Comparison of ENCODE assay signal across 21 cellular contexts in genomic region chr7:134902058-134902457, GRCh38.
DNase-seq lines count a peak whose midpoint lies in the region; ATAC-seq, FAIRE-seq and TF ChIP-seq lines count a peak whose summit lies in the region.
"Had no signal": no experiment of that assay in that cellular context is flagged by ENCODE, and none has a peak within 500 bp of the region (broad histone marks: within the 10 kb centered on the region; RNA-seq: fewer than 3 reads in every experiment).

No MANE protein-coding gene starts in this region.

- H3K9me3 ChIP-seq in HepG2 (ENCODE audit: low read length), result no peaks in the 10 kb centered on the region
- no peaks in the 10 kb centered on the region for H3K9me3 ChIP-seq in thoracic aorta
- H3K9me3 ChIP-seq: SK-N-SH had no signal

- peak; percentile 12 for DNase-seq in GM12865 (ENCODE audit: low read depth)
- no peak for DNase-seq in chondrocyte (ENCODE audit: low spot score)
- DNase-seq in HepG2 (ENCODE audit: low spot score), result no peak
- DNase-seq in thoracic aorta (ENCODE audit: low spot score), result no peak
- DNase-seq in effector CD8-positive, alpha-beta T cell (lab: John Stamatoyannopoulos, UW), result no peak
- no peak for DNase-seq in activated CD4-positive, alpha-beta T cell treated with anti-CD3 and anti-CD28 coated beads for 1 hour
- DNase-seq: activated CD8-positive, alpha-beta memory T cell treated with anti-CD3 and anti-CD28 coated beads, Interleukin-2, amount 50 U/mL, for 48 hours; CD4-positive, CD25-positive, alpha-beta regulatory T cell; HCEC 1CT; heart left ventricle; left ventricle myocardium superior; NCI-H1436; NCI-H526 treated with DMSO at 0.1 percent for 48 hours; SK-N-SH; stimulated activated CD4-positive, alpha-beta T cell treated with anti-CD3 and anti-CD28 coated beads, Interleukin-12 subunit alpha, Interleukin-12 subunit beta, amount 100 ng/mL, for 4 hours; stimulated activated naive CD8-positive, alpha-beta T cell treated with anti-CD3 and anti-CD28 coated beads, Interleukin-15, amount 100 ng/mL, for 72 hours had no signal

- no peak for FAIRE-seq in HepG2 (lab: Jason Lieb, UNC)
- FAIRE-seq: colon had no signal

- 23% methylated on average over 2 of the region's 2 CpGs for WGBS in HepG2 (ENCODE audit: low lambda C conversion rate)

- H3K27ac ChIP-seq in HepG2 (ENCODE audit: extremely low read length, insufficient read depth, low read length) (peak overlapping the region; percentile 98), thoracic aorta (peak overlapping the region; percentile 44 to 58)

- no peaks in the 10 kb centered on the region for H3K27me3 Mint-ChIP-seq in chondrocyte (ENCODE audit: low read depth)
- H3K27me3 Mint-ChIP-seq: activated naive CD8-positive, alpha-beta T cell; stimulated activated naive CD8-positive, alpha-beta T cell treated with anti-CD3 and anti-CD28 coated beads, Interleukin-15, amount 100 ng/mL, for 72 hours had no signal

- TF ChIP-seq EP300 in HepG2 (IDR thresholded peaks at IDR 0.05; ENCODE audit: low read depth in 2 of 2, low read length in 2 of 2) (no peak), HepG2 (CRISPR knock-in tag; IDR thresholded peaks at IDR 0.05; ENCODE audit: borderline replicate concordance) (no peak)

- no peaks in the 10 kb centered on the region for H3K9me3 Mint-ChIP-seq in chondrocyte (ENCODE audit: low read depth)
- H3K9me3 Mint-ChIP-seq: T-helper 2 cell treated with Interferon-gamma antibody and Interleukin-4, amounts not matched to agents 5 μg/mL and 100 μg/mL, for 36 hours had no signal

- H3K9ac ChIP-seq in HepG2 (ENCODE audit: insufficient read depth, low read depth, low read length), result peak overlapping the region; percentile 84
- H3K9ac ChIP-seq: SK-N-SH had no signal

- in situ Hi-C loops in HepG2 (cut with HindIII; ENCODE audit: extremely low pct_ligation_motif_present, low pct_unique_long_range_greater_than_20kb), result no loop called here

- POLR2A ChIA-PET in HepG2 (lab: Yijun Ruan, JAX), result interaction anchor here (0.7 to 2.1 kb wide), 6 partner anchors 9 to 90 kb away, joined by 4 to 17 read pairs (median 6); no protein-coding TSS in a partner anchor

- peaks cover 98% of the 10 kb centered on the region for H3K79me2 ChIP-seq in HepG2 (ENCODE audit: insufficient read depth, low read length)

- TF ChIP-seq CTCF in GM12865 (IDR thresholded peaks at IDR 0.05; ENCODE audit: insufficient read depth, low read depth, low read length, missing control alignments) (no peak), chondrocyte (IDR thresholded peaks at IDR 0.05) (no peak), HepG2 (CRISPR knock-in tag; IDR thresholded peaks at IDR 0.05) (no peak), thoracic aorta (IDR thresholded peaks at IDR 0.05) (no peak)

- no peaks in the 10 kb centered on the region for H3K27me3 ChIP-seq in HepG2 (ENCODE audit: control insufficient read depth in 1 of 2, insufficient read depth in 2 of 2, low read length in 2 of 2)
- H3K27me3 ChIP-seq in thoracic aorta (replicated peaks; ENCODE audit: insufficient read depth), result no peaks in the 10 kb centered on the region
- H3K27me3 ChIP-seq: heart left ventricle had no signal

- H3K27ac Mint-ChIP-seq in chondrocyte (ENCODE audit: unreplicated experiment), result peak overlapping the region; percentile 79
- H3K27ac Mint-ChIP-seq: activated naive CD8-positive, alpha-beta T cell; activated T-helper 2 cell treated with anti-CD3 and anti-CD28 coated beads, Interferon-gamma antibody, Interleukin-2, Interleukin-4, amounts not matched to agents 10 μg/mL and 5 μg/mL and 100 μg/mL, durations not matched to agents 14 hours and 24 hours and 36 hours; CD4-positive, CD25-positive, alpha-beta regulatory T cell; stimulated activated naive CD8-positive, alpha-beta T cell treated with anti-CD3 and anti-CD28 coated beads, Interleukin-15, amount 100 ng/mL, for 72 hours; T-helper 2 cell treated with Interferon-gamma antibody and Interleukin-4, amounts not matched to agents 5 μg/mL and 100 μg/mL, for 36 hours had no signal

- intact Hi-C loops in HepG2 (cut with micrococcal nuclease; ENCODE audit: unreplicated experiment), result loop anchor here (5.0 kb wide), 2 partner anchors 90 to 245 kb away; partner anchors contain the start of gene TMEM140

- H3K4me1 ChIP-seq in HepG2 (ENCODE audit: insufficient read depth, low read length) (peaks cover 94% of the 10 kb centered on the region), thoracic aorta (ENCODE audit: control insufficient read depth in 1 of 2, low read depth in 2 of 2) (peaks cover 66 to 96% of the 10 kb centered on the region in 2 donors)

- H3K4me1 Mint-ChIP-seq in chondrocyte (ENCODE audit: low read depth), result peaks cover 81% of the 10 kb centered on the region
- H3K4me1 Mint-ChIP-seq: CD4-positive, CD25-positive, alpha-beta regulatory T cell had no signal

- H3K36me3 ChIP-seq in HepG2 (replicated peaks in 1 of 2; ENCODE audit: control insufficient read depth in 1 of 2, insufficient read depth in 2 of 2, low read length in 2 of 2), result peaks cover 0 to 5% of the 10 kb centered on the region in 2 experiments; a peak in 1 of 5 replicates
- H3K36me3 ChIP-seq in thoracic aorta, result no peaks in the 10 kb centered on the region

- peaks cover 47% of the 10 kb centered on the region for H3K36me3 Mint-ChIP-seq in chondrocyte (ENCODE audit: low read depth)
- H3K36me3 Mint-ChIP-seq: activated naive CD8-positive, alpha-beta T cell; CD4-positive, CD25-positive, alpha-beta regulatory T cell had no signal

- ATAC-seq in HepG2 (peak; percentile 38), thoracic aorta (ENCODE audit: insufficient number of reproducible peaks, low FRiP score, low read depth) (no peak), GM18511 (IDR thresholded peaks at IDR 0.05; ENCODE audit: unreplicated experiment) (no peak)
- ATAC-seq: heart left ventricle; left ventricle myocardium superior; stimulated activated naive CD8-positive, alpha-beta T cell treated with anti-CD3 and anti-CD28 coated beads, Interleukin-15, amount 100 ng/mL, for 72 hours had no signal

- CTCF ChIA-PET in HepG2 (lab: Yijun Ruan, JAX; ENCODE audit: low intra/inter-chr PET ratio, low total read pairs), result no interaction called here

- no peak for TF ChIP-seq RAD21 in HepG2 (CRISPR knock-in tag; IDR thresholded peaks at IDR 0.05)

- no peak for TF ChIP-seq POLR2A in HepG2 (IDR thresholded peaks at IDR 0.05; ENCODE audit: insufficient read depth in 1 of 2, low read depth in 2 of 2, low read length in 2 of 2)

- no peak overlapping the region for H3K4me3 ChIP-seq in GM12865 (ENCODE audit: low read depth, low read length)
- H3K4me3 ChIP-seq in HepG2 (replicated peaks in 1 of 3; ENCODE audit: insufficient read depth in 1 of 3, low read depth in 2 of 3, low read length in 3 of 3), result peak overlapping the region in 2 of 3 experiments; percentile 52 to 67; a peak in 2 of 6 replicates
- no peak overlapping the region for H3K4me3 ChIP-seq in thoracic aorta
- H3K4me3 ChIP-seq: heart left ventricle had no signal

- no peaks in the 10 kb centered on the region for H4K20me1 ChIP-seq in HepG2 (ENCODE audit: insufficient read depth, low read length)

- no peak overlapping the region for H2AFZ ChIP-seq in HepG2 (ENCODE audit: low read length)

- BruUV-seq in HepG2 (replicated peaks; lab: Mats Ljungman, UMichigan), result no TSS peak

- no peak overlapping the region for H3K4me3 Mint-ChIP-seq in chondrocyte (ENCODE audit: unreplicated experiment)
- H3K4me3 Mint-ChIP-seq: activated naive CD8-positive, alpha-beta T cell; CD4-positive, CD25-positive, alpha-beta regulatory T cell; stimulated activated naive CD8-positive, alpha-beta T cell treated with anti-CD3 and anti-CD28 coated beads, Interleukin-15, amount 100 ng/mL, for 72 hours; T-helper 2 cell treated with Interferon-gamma antibody and Interleukin-4, amounts not matched to agents 5 μg/mL and 100 μg/mL, for 36 hours had no signal

- H3K4me2 ChIP-seq in HepG2 (ENCODE audit: low read depth, low read length), result peak overlapping the region; percentile 95
- H3K4me2 ChIP-seq: SK-N-SH had no signal

TF ChIP-seq in HepG2, 621 proteins besides CTCF, POLR2A, EP300 and RAD21 (continues in another document):
- TF ChIP-seq ARID2 (CRISPR knock-in tag; IDR thresholded peaks at IDR 0.05; ENCODE audit: borderline replicate concordance) (peak; percentile 2; the same call in 1 of the 2 replicates), GZF1 (CRISPR knock-in tag; IDR thresholded peaks at IDR 0.05) (no peak), SKIL (CRISPR knock-in tag; IDR thresholded peaks at IDR 0.05; ENCODE audit: borderline replicate concordance) (no peak), ZNF652 (CRISPR knock-in tag; IDR thresholded peaks at IDR 0.05; ENCODE audit: borderline replicate concordance, low read depth) (no peak), HDAC1 (CRISPR knock-in tag; IDR thresholded peaks at IDR 0.05) (peak; percentile 7; the same call in 1 of the 2 replicates), KLF11 (CRISPR knock-in tag; IDR thresholded peaks at IDR 0.05) (no peak), SMAD3 (CRISPR knock-in tag; IDR thresholded peaks at IDR 0.05) (no peak), CEBPB (IDR thresholded peaks at IDR 0.05; ENCODE audit: borderline replicate concordance, low read depth, low read length) (0 out of 2 replicates have a peak, but pooled peaks have one; percentile 4), IKZF5 (CRISPR knock-in tag; IDR thresholded peaks at IDR 0.05) (no peak), ZNF562 (CRISPR knock-in tag; IDR thresholded peaks at IDR 0.05; ENCODE audit: borderline replicate concordance) (no peak)

Comparison
In these comparisons a context has a peak if more than half of its experiments do, and no peak if none do; other contexts are left out.
1. H3K4me3 ChIP-seq: peak in HepG2 (2 of 3); none in GM12865 (single experiment) and thoracic aorta (single experiment).